Comparison of ENCODE assay signal across 9 cellular contexts in genomic region chr3:151538706-151539403, GRCh38.
DNase-seq lines count a peak whose midpoint lies in the region; ATAC-seq lines count a peak whose summit lies in the region.
"Had no signal": no experiment of that assay in that cellular context is flagged by ENCODE, and none has a peak within 500 bp of the region (broad histone marks: within the 10 kb centered on the region; RNA-seq: fewer than 3 reads in every experiment).

No MANE protein-coding gene starts in this region.

- H3K27me3 ChIP-seq in neuronal stem cell (ENCODE audit: control insufficient read depth in 3 of 3, insufficient read depth in 3 of 3, low read depth in 1 of 3, low read length in 3 of 3) = no peaks in the 10 kb centered on the region
- H3K27me3 ChIP-seq: foreskin keratinocyte had no signal

- H3K79me1 ChIP-seq in neuronal stem cell (ENCODE audit: low read depth, low read length) = no peaks in the 10 kb centered on the region

- peak overlapping the region; percentile 72 for H2AFZ ChIP-seq in neuronal stem cell (ENCODE audit: low read length)

- H4K91ac ChIP-seq in neuronal stem cell (ENCODE audit: low read depth, low read length, poor library complexity) = no peak overlapping the region

- no peaks in the 10 kb centered on the region for H3K4me1 Mint-ChIP-seq in naive thymus-derived CD8-positive, alpha-beta T cell

- no peak overlapping the region for H3K4me3 Mint-ChIP-seq in naive thymus-derived CD8-positive, alpha-beta T cell

- H3K18ac ChIP-seq in neuronal stem cell (ENCODE audit: low read length) = no peak overlapping the region

- H3K23ac ChIP-seq in neuronal stem cell (ENCODE audit: low read depth, low read length, poor library complexity) = no peak overlapping the region

- H3K9me3 ChIP-seq in neuronal stem cell (replicated peaks in 1 of 2; ENCODE audit: control insufficient read depth in 2 of 2, insufficient read depth in 1 of 2, low read depth in 1 of 2, low read length in 2 of 2) = no peaks in the 10 kb centered on the region

- H3K9me3 Mint-ChIP-seq in naive thymus-derived CD8-positive, alpha-beta T cell = no peaks in the 10 kb centered on the region

- no peak overlapping the region for H3K9ac ChIP-seq in neuronal stem cell (ENCODE audit: low read depth, low read length, poor library complexity)

- no peak overlapping the region for H3K4ac ChIP-seq in neuronal stem cell (ENCODE audit: low read length)

- no peak overlapping the region for H3K14ac ChIP-seq in neuronal stem cell (ENCODE audit: low read length)

- no peak overlapping the region for H3K4me3 ChIP-seq in neuronal stem cell (ENCODE audit: low read length in 2 of 2)

- H3K27ac Mint-ChIP-seq in naive thymus-derived CD8-positive, alpha-beta T cell = no peak overlapping the region

- no peak overlapping the region for H4K8ac ChIP-seq in neuronal stem cell (ENCODE audit: low read depth, low read length)

- H2BK15ac ChIP-seq in neuronal stem cell (ENCODE audit: low read length) = no peak overlapping the region

- H2BK12ac ChIP-seq in neuronal stem cell (ENCODE audit: low read length) = no peak overlapping the region

- POLR2A ChIA-PET in naive thymus-derived CD8-positive, alpha-beta T cell (lab: Charles Lee) = no interaction called here

- ATAC-seq in naive thymus-derived CD8-positive, alpha-beta T cell = no peak
- ATAC-seq: foreskin keratinocyte had no signal

- no peak overlapping the region for H2BK5ac ChIP-seq in neuronal stem cell (ENCODE audit: low read length)

- no peak overlapping the region for H3K4me2 ChIP-seq in neuronal stem cell (ENCODE audit: insufficient read depth, low read length, poor library complexity, severe bottlenecking)

- no peak overlapping the region for H3K27ac ChIP-seq in neuronal stem cell (replicated peaks; ENCODE audit: low read length)
- H3K27ac ChIP-seq: foreskin keratinocyte had no signal

- H2BK120ac ChIP-seq in neuronal stem cell (ENCODE audit: low read depth, low read length) = no peak overlapping the region

- DNase-seq in ELR (ENCODE audit: low read depth) (peak; percentile 11), NCI-H510A treated with DMSO at 0.1 percent for 48 hours (lab: John Stamatoyannopoulos, UW) (peak; percentile 34), fibroblast of peridontal ligament (ENCODE audit: extremely low read depth) (peak; percentile 81), neuronal stem cell (ENCODE audit: low spot score) (no peak), epidermal melanocyte (ENCODE audit: insufficient read length, low spot score) (no peak), glomerular visceral epithelial cell (ENCODE audit: extremely low spot score) (no peak)
- no peak for DNase-seq in activated effector memory CD4-positive, alpha-beta T cell treated with Interleukin-2 at 50 U/mL for 16 hours
- DNase-seq in naive thymus-derived CD8-positive, alpha-beta T cell = no peak
- DNase-seq: foreskin keratinocyte had no signal

- H3K27me3 Mint-ChIP-seq in naive thymus-derived CD8-positive, alpha-beta T cell = no peaks in the 10 kb centered on the region

- peaks cover 0 to 7% of the 10 kb centered on the region in 2 donors for H3K4me1 ChIP-seq in neuronal stem cell (ENCODE audit: control insufficient read depth in 2 of 2, insufficient read depth in 1 of 2, low read depth in 1 of 2, low read length in 2 of 2)

- no peak overlapping the region for H2AK5ac ChIP-seq in neuronal stem cell (ENCODE audit: low read depth, low read length)

- no peaks in the 10 kb centered on the region for H3K36me3 Mint-ChIP-seq in naive thymus-derived CD8-positive, alpha-beta T cell

- WGBS in neuronal stem cell (ENCODE audit: extremely low coverage in 2 of 2, insufficient read length in 2 of 2, insufficient replicate concordance in 1 of 2), 2 donors = no CpG with 5 or more reads among the region's 12 CpGs

- H3K36me3 ChIP-seq in neuronal stem cell (replicated peaks in 1 of 2; ENCODE audit: control insufficient read depth in 2 of 2, insufficient read depth in 2 of 2, low read length in 2 of 2) = no peaks in the 10 kb centered on the region

Comparison
In these comparisons a context has a peak if more than half of its experiments do, and no peak if none do; other contexts are left out.
1. DNase-seq: peak in ELR (single experiment), NCI-H510A treated with DMSO at 0.1 percent for 48 hours (single experiment) and fibroblast of peridontal ligament (single experiment); none in neuronal stem cell (single experiment), epidermal melanocyte (single experiment), activated effector memory CD4-positive, alpha-beta T cell treated with Interleukin-2 at 50 U/mL for 16 hours (single experiment), naive thymus-derived CD8-positive, alpha-beta T cell (0 of 10) and glomerular visceral epithelial cell (single experiment).